Comparison of ENCODE assay signal across 8 cellular contexts in genomic region chr14:96362965-96363750, GRCh38. TPM values are rescaled to one million over a fixed set of nuclear protein-coding genes. Genes with fewer than 3 reads are reported as not detected.
A peak's percentile ranks its signal among the peaks of the same experiment; 100 is the strongest.
DNase-seq lines count a peak whose midpoint lies in the region; ATAC-seq and TF ChIP-seq lines count a peak whose summit lies in the region.

Gene ATG2B, minus strand, starts transcription at chr14:96363341. Its CDS starts 365 bp downstream, at chr14:96362976.
Gene GSKIP, plus strand, starts transcription at chr14:96363526. Its CDS starts 18,722 bp downstream, at chr14:96382248.

- peak within 1 kb of the TSS; percentile 77 for H2BK15ac ChIP-seq in mesenchymal stem cell (ENCODE audit: low read depth, poor library complexity, severe bottlenecking)

- H2AK5ac ChIP-seq in mesenchymal stem cell (ENCODE audit: low read length, severe bottlenecking) = no peak within 1 kb of the TSS

- H3K27me3 ChIP-seq in mesenchymal stem cell (ENCODE audit: control insufficient read depth in 1 of 2, insufficient read depth in 1 of 2, low read length in 2 of 2) = no peaks in the 10 kb centered on the region

- peak within 1 kb of the TSS in 1 of 2 experiments; percentile 92 for H3K14ac ChIP-seq in mesenchymal stem cell (ENCODE audit: low read length in 2 of 2)

- H3K4me2 ChIP-seq in mesenchymal stem cell (ENCODE audit: low read length, poor library complexity, severe bottlenecking) = peak within 1 kb of the TSS; percentile 90

- peaks cover 12% of the 10 kb centered on the region for H3K36me3 Mint-ChIP-seq in effector memory CD8-positive, alpha-beta T cell (ENCODE audit: insufficient read depth)

- peak within 1 kb of the TSS; percentile 91 for H2AFZ ChIP-seq in mesenchymal stem cell (ENCODE audit: low read depth, low read length)

- peaks cover 4% of the 10 kb centered on the region for H3K4me1 ChIP-seq in mesenchymal stem cell (ENCODE audit: control insufficient read depth, insufficient read depth, low read depth, low read length)

- peak within 1 kb of the TSS; percentile 88 to 89 for H3K4me3 Mint-ChIP-seq in effector memory CD8-positive, alpha-beta T cell

- peaks cover 17% of the 10 kb centered on the region for H3K79me1 ChIP-seq in mesenchymal stem cell (replicated peaks; ENCODE audit: low read length, poor library complexity, severe bottlenecking)

- H3K4ac ChIP-seq in mesenchymal stem cell (ENCODE audit: low read depth in 1 of 2, low read length in 2 of 2) = peak within 1 kb of the TSS; percentile 35 to 85

- peak within 1 kb of the TSS; percentile 87 to 92 for H3K27ac Mint-ChIP-seq in effector memory CD8-positive, alpha-beta T cell

- H2BK5ac ChIP-seq in mesenchymal stem cell (ENCODE audit: low read depth, low read length, poor library complexity, severe bottlenecking) = peak within 1 kb of the TSS; percentile 61

- peaks cover 32 to 55% of the 10 kb centered on the region in 2 donors for H3K4me1 Mint-ChIP-seq in effector memory CD8-positive, alpha-beta T cell (ENCODE audit: low read depth in 2 of 2)

- H3K27me3 Mint-ChIP-seq in effector memory CD8-positive, alpha-beta T cell = no peaks in the 10 kb centered on the region

- DNase-seq in CMK (ENCODE audit: low read depth) (peak; percentile 74), GM20000 (ENCODE audit: low spot score) (peak; percentile 96), HT-29 (ENCODE audit: low spot score) (peak; percentile 87), NOMO-1 treated with DMSO at 0.1 percent for 48 hours (lab: John Stamatoyannopoulos, UW; ENCODE audit: unreplicated experiment) (peak; percentile 86), mesenchymal stem cell (peak; percentile 92)
- peak; percentile 93 to 96 for DNase-seq in activated CD8-positive, alpha-beta memory T cell treated with anti-CD3 and anti-CD28 coated beads for 4 hours (ENCODE audit: low read depth in 2 of 2)
- peak; percentile 96 to 98 (median 98) for DNase-seq in effector memory CD8-positive, alpha-beta T cell
- peak; percentile 90 for DNase-seq in stimulated activated CD8-positive, alpha-beta memory T cell treated with anti-CD3 and anti-CD28 coated beads, Interleukin-12 subunit alpha, Interleukin-12 subunit beta, amount 100 ng/mL, for 24 hours (ENCODE audit: extremely low read depth)

- peak within 1 kb of the TSS; percentile 97 for H3K4me3 ChIP-seq in mesenchymal stem cell (ENCODE audit: insufficient read depth in 1 of 2, low read depth in 1 of 2, low read length in 2 of 2)

- peak within 1 kb of the TSS; percentile 75 for H4K8ac ChIP-seq in mesenchymal stem cell (ENCODE audit: low read length)

- no peaks in the 10 kb centered on the region for H3K9me3 Mint-ChIP-seq in effector memory CD8-positive, alpha-beta T cell

- H3K9me3 ChIP-seq in mesenchymal stem cell (ENCODE audit: control insufficient read depth, low read length) = no peaks in the 10 kb centered on the region

- H3K36me3 ChIP-seq in mesenchymal stem cell (ENCODE audit: control insufficient read depth in 1 of 2, insufficient read depth in 2 of 2, low read depth in 1 of 2, low read length in 2 of 2) = no peaks in the 10 kb centered on the region

- no peak within 1 kb of the TSS for H2BK120ac ChIP-seq in mesenchymal stem cell (ENCODE audit: low read depth, low read length)

- H3K27ac ChIP-seq in mesenchymal stem cell (ENCODE audit: low read length, poor library complexity, severe bottlenecking) = peak within 1 kb of the TSS; percentile 55

- ATAC-seq in effector memory CD8-positive, alpha-beta T cell (replicated peaks) = peak; percentile 79

- H3K9ac ChIP-seq in mesenchymal stem cell (ENCODE audit: low read length) = peak within 1 kb of the TSS; percentile 97

- no peak for TF ChIP-seq CTCF in GM20000 (IDR thresholded peaks at IDR 0.05; ENCODE audit: extremely low read depth, missing control alignments)

- no peak within 1 kb of the TSS for H2BK12ac ChIP-seq in mesenchymal stem cell (ENCODE audit: low read length in 2 of 2)

- H4K91ac ChIP-seq in mesenchymal stem cell (ENCODE audit: low read length) = peak within 1 kb of the TSS; percentile 46

- H3K23ac ChIP-seq in mesenchymal stem cell (ENCODE audit: low read length in 2 of 2) = peak within 1 kb of the TSS; percentile 20 to 91

- WGBS in mesenchymal stem cell = under 1% methylated on average over 78 of the region's 92 CpGs

- peak within 1 kb of the TSS; percentile 77 to 93 for H3K18ac ChIP-seq in mesenchymal stem cell (ENCODE audit: low read depth in 1 of 2, low read length in 2 of 2)

RNA-seq across cellular contexts. Expression of gene ATG2B, which starts in this region (rescaled TPM):
- 5.8 and 6.1 TPM in 2 replicates for total RNA-seq in HT-29 (2014; rRNA removed; shearing (Covaris generic))
- polyA plus RNA-seq in mesenchymal stem cell (2013, experiment 1 of 2) = 7.2 TPM
- polyA plus RNA-seq in mesenchymal stem cell (2013, experiment 2 of 2) = 7.5 TPM

RNA-seq across cellular contexts. Expression of gene GSKIP, which starts in this region (rescaled TPM):
- 8.8 and 16.9 TPM in 2 replicates for total RNA-seq in HT-29 (2014; rRNA removed; shearing (Covaris generic))
- 20.2 TPM for polyA plus RNA-seq in mesenchymal stem cell (2013, experiment 1 of 2)
- polyA plus RNA-seq in mesenchymal stem cell (2013, experiment 2 of 2) = 22.0 TPM

Comparison
In these comparisons a context has a peak if more than half of its experiments do, and no peak if none do; other contexts are left out.
1. Peak in every context shown above with its lines: DNase-seq, ATAC-seq, H3K4me3 ChIP-seq and H3K27ac ChIP-seq.